In genomic region chr5:95835682-95836405, GRCh38 we compare ENCODE assay signal across 9 cellular contexts. TPM values are rescaled to one million over a fixed set of nuclear protein-coding genes. Genes with fewer than 3 reads are reported as not detected.
DNase-seq lines count a peak whose midpoint lies in the region; ATAC-seq, FAIRE-seq and TF ChIP-seq lines count a peak whose summit lies in the region.
"Had no signal": no experiment of that assay in that cellular context is flagged by ENCODE, and none has a peak within 500 bp of the region (broad histone marks: within the 10 kb centered on the region; RNA-seq: fewer than 3 reads in every experiment).

No MANE protein-coding gene starts in this region.

- no peak overlapping the region for H4K91ac ChIP-seq in H1 (replicated peaks; ENCODE audit: insufficient read length, low read length)

- H3K9me3 Mint-ChIP-seq in progenitor cell of endocrine pancreas (ENCODE audit: low read depth) = no peaks in the 10 kb centered on the region
- H3K9me3 Mint-ChIP-seq: type B pancreatic cell had no signal

- H3K56ac ChIP-seq in H1 (replicated peaks; ENCODE audit: insufficient read length, low read depth, low read length) = no peak overlapping the region

- no peak overlapping the region for H4K5ac ChIP-seq in H1 (ENCODE audit: insufficient read length, low read depth, low read length)

- H3K27ac Mint-ChIP-seq in progenitor cell of endocrine pancreas = no peak overlapping the region

- peaks cover 8% of the 10 kb centered on the region for H3K4me1 Mint-ChIP-seq in progenitor cell of endocrine pancreas (ENCODE audit: low read depth)

- no peaks in the 10 kb centered on the region for H3K9me2 ChIP-seq in DOHH2 (replicated peaks; ENCODE audit: control insufficient read depth, low read length)
- no peaks in the 10 kb centered on the region for H3K9me2 ChIP-seq in PC-9 (ENCODE audit: insufficient read depth)

- H4K20me1 ChIP-seq in DOHH2 (ENCODE audit: control insufficient read depth, insufficient read depth, low read depth, low read length) = no peaks in the 10 kb centered on the region
- no peaks in the 10 kb centered on the region for H4K20me1 ChIP-seq in PC-9 (ENCODE audit: insufficient read depth)
- H4K20me1 ChIP-seq in H1 (replicated peaks in 1 of 2; ENCODE audit: control insufficient read depth in 1 of 2, insufficient read depth in 2 of 2, low read length in 2 of 2) = no peaks in the 10 kb centered on the region

- no peak overlapping the region for H3K9ac ChIP-seq in H1 (replicated peaks in 1 of 4; ENCODE audit: extremely low read depth in 1 of 4, low read depth in 3 of 4, low read length in 3 of 4)

- H3F3A ChIP-seq in DOHH2 (ENCODE audit: control insufficient read depth, insufficient read depth) = peaks cover 8% of the 10 kb centered on the region; the same call in 1 of the 2 replicates
- peaks cover 15% of the 10 kb centered on the region; the same call in 1 of the 2 replicates for H3F3A ChIP-seq in PC-9 (ENCODE audit: insufficient read depth, low read depth)

- TF ChIP-seq RAD21 in H1 (IDR thresholded peaks at IDR 0.05 in 1 of 2, conservative IDR thresholded peaks at IDR 0.05 in 1 of 2; ENCODE audit: low read depth in 2 of 2, low read length in 2 of 2) = no peak

- no peaks in the 10 kb centered on the region for H3K27me3 ChIP-seq in DOHH2 (ENCODE audit: control insufficient read depth, low read length)
- no peaks in the 10 kb centered on the region for H3K27me3 ChIP-seq in PC-9 (ENCODE audit: insufficient read depth, low read depth)
- H3K27me3 ChIP-seq in H1 (replicated peaks in 1 of 4; ENCODE audit: control insufficient read depth in 3 of 4, extremely low read depth in 1 of 4, insufficient read depth in 3 of 4, low read length in 3 of 4) = no peaks in the 10 kb centered on the region
- H3K27me3 ChIP-seq in H7 (ENCODE audit: control insufficient read depth, insufficient read depth, low read length) = no peaks in the 10 kb centered on the region

- 77% methylated on average over 9 of the region's 10 CpGs; no CpG with 5 or more reads in 1 of the 2 experiments for WGBS in H1 (ENCODE audit: extremely low coverage in 1 of 2, insufficient coverage in 1 of 2, insufficient read length in 1 of 2, insufficient replicate concordance in 2 of 2, low coverage in 1 of 2, low lambda C conversion rate in 2 of 2, missing lambda C conversion rate in 1 of 2), 2 experiments

- H3K27ac ChIP-seq in DOHH2 (ENCODE audit: low read depth, low read length) = peak overlapping the region; percentile 71
- peak overlapping the region; percentile 54 for H3K27ac ChIP-seq in PC-9
- no peak overlapping the region for H3K27ac ChIP-seq in H1 (ENCODE audit: low read depth, low read length)

- H2AK5ac ChIP-seq in H1 (ENCODE audit: low read depth, low read length) = no peak overlapping the region

- no peaks in the 10 kb centered on the region for H3K9me3 ChIP-seq in DOHH2 (ENCODE audit: control insufficient read depth, insufficient read depth, low read length)
- no peaks in the 10 kb centered on the region for H3K9me3 ChIP-seq in PC-9 (ENCODE audit: insufficient read depth, low read depth)
- H3K9me3 ChIP-seq in H1 (ENCODE audit: insufficient read depth in 2 of 2, low read depth in 1 of 2, low read length in 1 of 2) = no peaks in the 10 kb centered on the region

- no peak overlapping the region for H2BK5ac ChIP-seq in H1 (ENCODE audit: low read depth, low read length)

- no peak overlapping the region for H2BK15ac ChIP-seq in H1 (ENCODE audit: low read length)

- no peak overlapping the region for H2AFZ ChIP-seq in PC-9
- peak overlapping the region; percentile 76 for H2AFZ ChIP-seq in H1 (ENCODE audit: low read length)

- no peaks in the 10 kb centered on the region for H3K36me3 Mint-ChIP-seq in progenitor cell of endocrine pancreas (ENCODE audit: insufficient read depth)
- H3K36me3 Mint-ChIP-seq: type B pancreatic cell had no signal

- no TSS peak for BruUV-seq in PC-9 (replicated peaks; lab: Mats Ljungman, UMichigan)

- H2BK20ac ChIP-seq in H1 (ENCODE audit: low read length) = no peak overlapping the region

- ATAC-seq in GM19395 (IDR thresholded peaks at IDR 0.05; ENCODE audit: unreplicated experiment) (no peak), HG03108 (IDR thresholded peaks at IDR 0.05; ENCODE audit: unreplicated experiment) (no peak)

- no peak overlapping the region for H2BK120ac ChIP-seq in H1 (replicated peaks; ENCODE audit: low read depth, low read length)

- no peak overlapping the region for H3K4ac ChIP-seq in H1 (replicated peaks; ENCODE audit: insufficient read length, low read depth, low read length)

- intact Hi-C loops in PC-9 (cut with micrococcal nuclease; ENCODE audit: unreplicated experiment) = loop anchor here (1.0 to 5.0 kb wide), 2 partner anchors 7 to 124 kb away; no protein-coding TSS in a partner anchor

- H3K23ac ChIP-seq in H1 (ENCODE audit: insufficient read length) = no peak overlapping the region

- TF ChIP-seq EP300 in H1 (IDR thresholded peaks at IDR 0.05; ENCODE audit: borderline replicate concordance in 1 of 2, low read depth in 2 of 2, low read length in 2 of 2) = no peak

- no peak overlapping the region for H4K8ac ChIP-seq in H1 (ENCODE audit: extremely low read depth, insufficient read depth, low read length)

- no peaks in the 10 kb centered on the region for H3K79me1 ChIP-seq in H1 (ENCODE audit: low read depth, low read length)

- H3K4me3 ChIP-seq in DOHH2 (ENCODE audit: low read length) (peak overlapping the region; percentile 75), PC-9 (peak overlapping the region; percentile 80; the same call in 1 of the 2 replicates), H1 (ENCODE audit: extremely low read depth in 1 of 4, insufficient read depth in 2 of 4, low read depth in 3 of 4, low read length in 4 of 4) (no peak overlapping the region), H7 (ENCODE audit: insufficient read depth, low read depth, low read length) (no peak overlapping the region)

- H3K23me2 ChIP-seq in H1 (ENCODE audit: low read depth, low read length) = 0 out of 2 replicates have a peak, but pooled peaks cover 1% of the 10 kb centered on the region

- peaks cover 4% of the 10 kb centered on the region for H3K27me3 Mint-ChIP-seq in progenitor cell of endocrine pancreas
- H3K27me3 Mint-ChIP-seq: type B pancreatic cell had no signal

- no peak for TF ChIP-seq POLR2A in H1 (IDR thresholded peaks at IDR 0.05; ENCODE audit: control extremely low read depth in 1 of 2, low read depth in 2 of 2, low read length in 2 of 2)

- POLR2A ChIA-PET in PC-9 (lab: Charles Lee; ENCODE audit: unreplicated experiment) (no interaction called here), H1 (lab: Charles Lee; ENCODE audit: partially characterized antibody) (interaction anchor here (0.9 to 2.4 kb wide), 3 partner anchors 9 to 28 kb away, joined by 3 to 22 read pairs (median 3); partner anchors contain the start of gene GLRX)

- peak overlapping the region; percentile 25 for H3K4me3 Mint-ChIP-seq in progenitor cell of endocrine pancreas (ENCODE audit: low read depth)

- CTCF ChIA-PET in PC-9 (lab: Charles Lee) = interaction anchor here (0.6 to 1.3 kb wide), 2 partner anchors 12 to 53 kb away, joined by 4 read pairs; no protein-coding TSS in a partner anchor
- CTCF ChIA-PET in H1 (lab: Charles Lee; ENCODE audit: partially characterized antibody) = interaction anchor here (0.7 to 3.9 kb wide), 11 partner anchors 10 to 501 kb away, joined by 3 to 24 read pairs (median 5); partner anchors contain the start of gene GLRX

- H3K14ac ChIP-seq in H1 (ENCODE audit: insufficient read length) = no peak overlapping the region

- no peak for FAIRE-seq in H1 (lab: Jason Lieb, UNC)

- no peaks in the 10 kb centered on the region for H3K79me2 ChIP-seq in DOHH2 (ENCODE audit: control insufficient read depth, low read length)
- H3K79me2 ChIP-seq in PC-9 (ENCODE audit: low read depth) = no peaks in the 10 kb centered on the region
- no peaks in the 10 kb centered on the region for H3K79me2 ChIP-seq in H1 (ENCODE audit: control insufficient read depth in 1 of 2, insufficient read depth in 2 of 2, low read length in 2 of 2)

- no peak overlapping the region for H3K18ac ChIP-seq in H1 (ENCODE audit: extremely low read depth, low read length)

- peak overlapping the region; percentile 87 for H3K4me2 ChIP-seq in DOHH2 (ENCODE audit: low read length)
- peak overlapping the region; percentile 90 for H3K4me2 ChIP-seq in PC-9
- H3K4me2 ChIP-seq in H1 (ENCODE audit: insufficient read depth in 1 of 2, low read depth in 2 of 2, low read length in 2 of 2) = no peak overlapping the region

- 0 out of 2 replicates have a peak overlapping the region, but pooled peaks have one; percentile 55 for H2BK12ac ChIP-seq in H1 (ENCODE audit: low read depth, low read length)

- DNase-seq in PC-9 (no peak), H1 (ENCODE audit: low read depth in 1 of 2, low spot score in 2 of 2) (no peak), progenitor cell of endocrine pancreas (ENCODE audit: low spot score, unreplicated experiment) (no peak), SW 1271 (lab: John Stamatoyannopoulos, UW) (no peak), H7 (no peak)

- peaks cover 38% of the 10 kb centered on the region for H3K4me1 ChIP-seq in DOHH2 (ENCODE audit: control insufficient read depth, low read length)
- peaks cover 42% of the 10 kb centered on the region for H3K4me1 ChIP-seq in PC-9 (replicated peaks; ENCODE audit: insufficient read depth)
- H3K4me1 ChIP-seq in H1 (replicated peaks in 1 of 4; ENCODE audit: control insufficient read depth in 3 of 4, insufficient read depth in 4 of 4, low read length in 3 of 4) = peaks cover 0 to 3% (median 0%) of the 10 kb centered on the region in 4 experiments; a peak in 2 of 7 replicates

- H3K36me3 ChIP-seq in DOHH2 (ENCODE audit: control insufficient read depth, low read length) (no peaks in the 10 kb centered on the region), PC-9 (ENCODE audit: low read depth) (no peaks in the 10 kb centered on the region), H1 (ENCODE audit: control insufficient read depth in 2 of 4, insufficient read depth in 4 of 4, low read length in 3 of 4) (no peaks in the 10 kb centered on the region), H7 (replicated peaks; ENCODE audit: control insufficient read depth, insufficient read depth, low read length) (no peaks in the 10 kb centered on the region)

- TF ChIP-seq CTCF in DOHH2 (IDR thresholded peaks at IDR 0.05; ENCODE audit: low read depth, low read length, poor library complexity, severe bottlenecking) (no peak), PC-9 (conservative IDR thresholded peaks at IDR 0.05) (no peak), H1 (IDR thresholded peaks at IDR 0.05; ENCODE audit: control extremely low read depth in 1 of 3, insufficient read depth in 1 of 3, low read depth in 1 of 3, low read length in 3 of 3) (no peak), progenitor cell of endocrine pancreas (IDR thresholded peaks at IDR 0.05; ENCODE audit: unreplicated experiment) (no peak)

RNA-seq across cellular contexts. Expression of gene GLRX, which starts 13.3 kb away (rescaled TPM):
- total RNA-seq in PC-9 (2021) (23.0 and 25.5 TPM in 2 replicates), progenitor cell of endocrine pancreas (11.6 and 12.7 TPM in 2 replicates)
- total RNA-seq in H1 (2021; fragmentation: NEBNext Ultra II Directional; extraction: Animal tissue kit (Norgen Biotek cat#: 25700)) = 21.6 and 22.9 TPM in 2 replicates
- 13.2 and 31.2 TPM in 2 replicates for polyA plus RNA-seq in H1 (2011; rRNA removed)
- 49.0 TPM for polyA plus RNA-seq in H1 (2011; cell fraction: cytosol; rRNA removed)
- 23.8 TPM for polyA plus RNA-seq in H1 (2011; cell fraction: nucleus; rRNA removed)
- 47.6 to 52.5 TPM (median 49.8 TPM) in 4 replicates for polyA plus RNA-seq in H1 (2012, experiment 1 of 2)
- polyA plus RNA-seq in H1 (2012, experiment 2 of 2) = 6.8 TPM
- polyA plus RNA-seq in H1 (2013, experiment 1 of 2) = 21.4 TPM
- 21.3 TPM for polyA plus RNA-seq in H1 (2013, experiment 2 of 2)
- polyA minus RNA-seq in H1 (2011; rRNA and poly(A)+ RNA removed) = 23.9 and 28.2 TPM in 2 replicates
- polyA minus RNA-seq in H1 (2011; cell fraction: cytosol; rRNA and poly(A)+ RNA removed) = 8.4 TPM
- 34.3 TPM for polyA minus RNA-seq in H1 (2011; cell fraction: nucleus; rRNA and poly(A)+ RNA removed)
- total RNA-seq in H7 (2014; rRNA removed; shearing (Covaris generic)) = 25.0 and 41.6 TPM in 2 replicates

Comparison
In these comparisons a context has a peak if more than half of its experiments do, and no peak if none do; other contexts are left out.
1. H3K4me2 ChIP-seq: peak in DOHH2 (single experiment) and PC-9 (single experiment); none in H1 (0 of 2).
2. H3K4me3 ChIP-seq: peak in DOHH2 (single experiment) and PC-9 (single experiment); none in H1 (0 of 4) and H7 (single experiment).